35 cellular contexts compared by ENCODE assay signal in genomic region chr6:145345094-145345493, GRCh38.
"Had no signal": no experiment of that assay in that cellular context is flagged by ENCODE, and none has a peak within 500 bp of the region (broad histone marks: within the 10 kb centered on the region; RNA-seq: fewer than 3 reads in every experiment).

No MANE protein-coding gene starts in this region.

- H3K4me3 Mint-ChIP-seq: activated B cell treated with CpG ODN at 0.5 μM for 24 hours; activated CD4-positive, alpha-beta memory T cell treated with anti-CD3 and anti-CD28 coated beads for 36 hours; activated CD4-positive, alpha-beta T cell treated with anti-CD3 and anti-CD28 coated beads, Interleukin-2, amount 10 ng/mL, durations not matched to agents 24 days and 14 days; activated CD8-positive, alpha-beta T cell treated with anti-CD3 and anti-CD28 coated beads for 36 hours; activated naive CD4-positive, alpha-beta T cell treated with anti-CD3 and anti-CD28 coated beads, Interleukin-2, amount 10 ng/mL, durations not matched to agents 7 days and 5 days; activated naive CD4-positive, alpha-beta T cell treated with anti-CD3 and anti-CD28 coated beads, Interleukin-2, amount 50 U/mL, for 24 hours; activated naive CD8-positive, alpha-beta T cell; activated naive CD8-positive, alpha-beta T cell treated with anti-CD3 and anti-CD28 coated beads, Interleukin-2, amount 10 ng/mL, durations not matched to agents 7 days and 5 days; activated naive CD8-positive, alpha-beta T cell treated with anti-CD3 and anti-CD28 coated beads, Interleukin-2, amount 50 U/mL, for 24 hours; activated T-cell treated with anti-CD3 and anti-CD28 coated beads, Interleukin-2, amount 50 U/mL, for 4 hours; activated T-cell treated with anti-CD3 and anti-CD28 coated beads, Interleukin-2, amount 50 U/mL, for 72 hours; activated T-helper 1 cell treated with anti-CD3 and anti-CD28 coated beads, Interleukin-12 subunit alpha, Interleukin-12 subunit beta, Interleukin-2, Interleukin-4 antibody, amounts not matched to agents 30 ng/mL and 10 ng/mL and 1 ng/mL, durations not matched to agents 14 hours and 24 hours and 36 hours; activated T-helper 17 cell treated with anti-CD3 and anti-CD28 coated beads, Interleukin-2, amount 50 U/mL, for 72 hours; brain; T-helper 1 cell treated with Interleukin-12 subunit alpha and Interleukin-12 subunit beta and Interleukin-4 antibody, amounts not matched to agents 30 μg/mL and 1 μg/mL, for 36 hours; T-helper 2 cell treated with Interferon-gamma antibody and Interleukin-4, amounts not matched to agents 5 μg/mL and 100 μg/mL, for 36 hours had no signal

- H3K27ac ChIP-seq: ascending aorta, VCaP had no signal

- H3K4me1 ChIP-seq: ascending aorta had no signal

- H3K27me3 Mint-ChIP-seq: activated B cell treated with CpG ODN at 0.5 μM for 24 hours; activated CD4-positive, alpha-beta T cell treated with anti-CD3 and anti-CD28 coated beads, Interleukin-2, amount 10 ng/mL, durations not matched to agents 24 days and 14 days; activated CD8-positive, alpha-beta T cell treated with anti-CD3 and anti-CD28 coated beads for 36 hours; activated naive CD4-positive, alpha-beta T cell treated with anti-CD3 and anti-CD28 coated beads, Interleukin-2, amount 10 ng/mL, durations not matched to agents 7 days and 5 days; activated naive CD4-positive, alpha-beta T cell treated with anti-CD3 and anti-CD28 coated beads, Interleukin-2, amount 50 U/mL, for 24 hours; activated naive CD8-positive, alpha-beta T cell treated with anti-CD3 and anti-CD28 coated beads, Interleukin-2, amount 10 ng/mL, durations not matched to agents 7 days and 5 days; activated naive CD8-positive, alpha-beta T cell treated with anti-CD3 and anti-CD28 coated beads, Interleukin-2, amount 50 U/mL, for 24 hours had no signal

- H3K9me3 Mint-ChIP-seq: activated B cell treated with CpG ODN at 0.5 μM for 24 hours; activated CD4-positive, alpha-beta memory T cell treated with anti-CD3 and anti-CD28 coated beads for 36 hours; activated CD4-positive, alpha-beta T cell treated with anti-CD3 and anti-CD28 coated beads, Interleukin-2, amount 10 ng/mL, durations not matched to agents 24 days and 14 days; activated CD8-positive, alpha-beta T cell treated with anti-CD3 and anti-CD28 coated beads for 36 hours; activated naive CD4-positive, alpha-beta T cell treated with anti-CD3 and anti-CD28 coated beads, Interleukin-2, amount 10 ng/mL, durations not matched to agents 7 days and 5 days; activated naive CD4-positive, alpha-beta T cell treated with anti-CD3 and anti-CD28 coated beads, Interleukin-2, amount 50 U/mL, for 24 hours; activated naive CD8-positive, alpha-beta T cell treated with anti-CD3 and anti-CD28 coated beads, Interleukin-2, amount 10 ng/mL, durations not matched to agents 7 days and 5 days; activated naive CD8-positive, alpha-beta T cell treated with anti-CD3 and anti-CD28 coated beads, Interleukin-2, amount 50 U/mL, for 24 hours; activated T-cell treated with anti-CD3 and anti-CD28 coated beads, Interleukin-2, amount 50 U/mL, for 4 hours; activated T-cell treated with anti-CD3 and anti-CD28 coated beads, Interleukin-2, amount 50 U/mL, for 72 hours; activated T-helper 1 cell treated with anti-CD3 and anti-CD28 coated beads, Interleukin-12 subunit alpha, Interleukin-12 subunit beta, Interleukin-2, Interleukin-4 antibody, amounts not matched to agents 30 ng/mL and 10 ng/mL and 1 ng/mL, durations not matched to agents 14 hours and 24 hours and 36 hours; activated T-helper 17 cell treated with anti-CD3 and anti-CD28 coated beads, Interleukin-2, amount 50 U/mL, for 72 hours; brain; T-helper 1 cell treated with Interleukin-12 subunit alpha and Interleukin-12 subunit beta and Interleukin-4 antibody, amounts not matched to agents 30 μg/mL and 1 μg/mL, for 36 hours; T-helper 2 cell treated with Interferon-gamma antibody and Interleukin-4, amounts not matched to agents 5 μg/mL and 100 μg/mL, for 36 hours had no signal

- H3K4me1 Mint-ChIP-seq: activated CD4-positive, alpha-beta T cell treated with anti-CD3 and anti-CD28 coated beads, Interleukin-2, amount 10 ng/mL, durations not matched to agents 24 days and 14 days; activated naive CD4-positive, alpha-beta T cell treated with anti-CD3 and anti-CD28 coated beads, Interleukin-2, amount 10 ng/mL, durations not matched to agents 7 days and 5 days; activated naive CD4-positive, alpha-beta T cell treated with anti-CD3 and anti-CD28 coated beads, Interleukin-2, amount 50 U/mL, for 24 hours; activated naive CD8-positive, alpha-beta T cell treated with anti-CD3 and anti-CD28 coated beads, Interleukin-2, amount 10 ng/mL, durations not matched to agents 7 days and 5 days; activated naive CD8-positive, alpha-beta T cell treated with anti-CD3 and anti-CD28 coated beads, Interleukin-2, amount 50 U/mL, for 24 hours; activated T-helper 17 cell treated with anti-CD3 and anti-CD28 coated beads, Interleukin-2, amount 50 U/mL, for 72 hours had no signal

- DNase-seq: activated B cell treated with CpG ODN at 0.5 μM for 24 hours; activated CD4-positive, alpha-beta memory T cell treated with anti-CD3 and anti-CD28 coated beads for 36 hours; activated CD4-positive, alpha-beta T cell treated with anti-CD3 and anti-CD28 coated beads for 4 hours; activated CD4-positive, alpha-beta T cell treated with anti-CD3 and anti-CD28 coated beads, Interleukin-2, amount 10 ng/mL, durations not matched to agents 24 days and 14 days; activated CD4-positive, alpha-beta T cell treated with anti-CD3 and anti-CD28 coated beads, Interleukin-2, amount 50 U/mL, for 1 hour; activated CD4-positive, alpha-beta T cell treated with anti-CD3 and anti-CD28 coated beads, Interleukin-2, amount 50 U/mL, for 4 hours; activated CD4-positive, CD25-positive, alpha-beta regulatory T cell treated with anti-CD3 and anti-CD28 coated beads, Interleukin-2, amount 50 U/mL, for 72 hours; activated CD8-positive, alpha-beta memory T cell treated with anti-CD3 and anti-CD28 coated beads, Interleukin-2, amount 50 U/mL, for 4 hours; activated CD8-positive, alpha-beta T cell treated with anti-CD3 and anti-CD28 coated beads for 36 hours; activated effector memory CD4-positive, alpha-beta T cell treated with anti-CD3 and anti-CD28 coated beads, Interleukin-2, amount 50 U/mL, for 16 hours; activated gamma-delta T cell treated with Interleukin-2 at 50 U/mL for 16 hours; activated naive CD4-positive, alpha-beta T cell; activated naive CD4-positive, alpha-beta T cell treated with anti-CD3 and anti-CD28 coated beads, Interleukin-2, amount 10 ng/mL, durations not matched to agents 7 days and 5 days; activated naive CD8-positive, alpha-beta T cell treated with anti-CD3 and anti-CD28 coated beads, Interleukin-2, amount 10 ng/mL, durations not matched to agents 7 days and 5 days; activated naive CD8-positive, alpha-beta T cell treated with anti-CD3 and anti-CD28 coated beads, Interleukin-2, amount 50 U/mL, for 24 hours; activated T-cell treated with anti-CD3 and anti-CD28 coated beads for 4 hours; activated T-cell treated with anti-CD3 and anti-CD28 coated beads, Interleukin-2, amount 50 U/mL, for 1 hour; activated T-cell treated with anti-CD3 and anti-CD28 coated beads, Interleukin-2, amount 50 U/mL, for 4 hours; activated T-cell treated with anti-CD3 and anti-CD28 coated beads, Interleukin-2, amount 50 U/mL, for 72 hours; amygdala; anterior cingulate cortex; central memory CD4-positive, alpha-beta T cell; T-helper 1 cell; T-helper 2 cell; T-helper 9 cell had no signal

- ATAC-seq: activated CD8-positive, alpha-beta T cell treated with anti-CD3 and anti-CD28 coated beads for 36 hours; activated naive CD8-positive, alpha-beta T cell treated with anti-CD3 and anti-CD28 coated beads, Interleukin-2, amount 50 U/mL, for 24 hours; activated T-cell treated with anti-CD3 and anti-CD28 coated beads, Interleukin-2, amount 50 U/mL, for 4 hours; activated T-cell treated with anti-CD3 and anti-CD28 coated beads, Interleukin-2, amount 50 U/mL, for 72 hours; activated T-helper 17 cell treated with anti-CD3 and anti-CD28 coated beads, Interleukin-2, amount 50 U/mL, for 72 hours had no signal

- H3K27me3 ChIP-seq: ascending aorta had no signal

- H3K9me3 ChIP-seq: ascending aorta had no signal

- H3K4me3 ChIP-seq: ascending aorta had no signal

- FAIRE-seq: TTC549 had no signal

- H3K27ac Mint-ChIP-seq: activated B cell treated with CpG ODN at 0.5 μM for 24 hours; activated CD4-positive, alpha-beta memory T cell treated with anti-CD3 and anti-CD28 coated beads for 36 hours; activated CD4-positive, alpha-beta T cell treated with anti-CD3 and anti-CD28 coated beads, Interleukin-2, amount 10 ng/mL, durations not matched to agents 24 days and 14 days; activated CD8-positive, alpha-beta T cell treated with anti-CD3 and anti-CD28 coated beads for 36 hours; activated naive CD4-positive, alpha-beta T cell treated with anti-CD3 and anti-CD28 coated beads, Interleukin-2, amount 10 ng/mL, durations not matched to agents 7 days and 5 days; activated naive CD4-positive, alpha-beta T cell treated with anti-CD3 and anti-CD28 coated beads, Interleukin-2, amount 50 U/mL, for 24 hours; activated naive CD8-positive, alpha-beta T cell; activated naive CD8-positive, alpha-beta T cell treated with anti-CD3 and anti-CD28 coated beads, Interleukin-2, amount 10 ng/mL, durations not matched to agents 7 days and 5 days; activated naive CD8-positive, alpha-beta T cell treated with anti-CD3 and anti-CD28 coated beads, Interleukin-2, amount 50 U/mL, for 24 hours; activated T-cell treated with anti-CD3 and anti-CD28 coated beads, Interleukin-2, amount 50 U/mL, for 72 hours; activated T-helper 1 cell treated with anti-CD3 and anti-CD28 coated beads, Interleukin-12 subunit alpha, Interleukin-12 subunit beta, Interleukin-2, Interleukin-4 antibody, amounts not matched to agents 30 ng/mL and 10 ng/mL and 1 ng/mL, durations not matched to agents 14 hours and 24 hours and 36 hours; activated T-helper 17 cell treated with anti-CD3 and anti-CD28 coated beads, Interleukin-2, amount 50 U/mL, for 72 hours; brain; T-helper 1 cell treated with Interleukin-12 subunit alpha and Interleukin-12 subunit beta and Interleukin-4 antibody, amounts not matched to agents 30 μg/mL and 1 μg/mL, for 36 hours; T-helper 2 cell treated with Interferon-gamma antibody and Interleukin-4, amounts not matched to agents 5 μg/mL and 100 μg/mL, for 36 hours had no signal

- H3K36me3 Mint-ChIP-seq: activated CD4-positive, alpha-beta memory T cell treated with anti-CD3 and anti-CD28 coated beads for 36 hours; activated naive CD4-positive, alpha-beta T cell treated with anti-CD3 and anti-CD28 coated beads, Interleukin-2, amount 10 ng/mL, durations not matched to agents 7 days and 5 days; activated naive CD4-positive, alpha-beta T cell treated with anti-CD3 and anti-CD28 coated beads, Interleukin-2, amount 50 U/mL, for 24 hours; activated naive CD8-positive, alpha-beta T cell; activated naive CD8-positive, alpha-beta T cell treated with anti-CD3 and anti-CD28 coated beads, Interleukin-2, amount 10 ng/mL, durations not matched to agents 7 days and 5 days; brain had no signal

- H3K36me3 ChIP-seq: ascending aorta had no signal
